ENCODE assay signal across 8 cellular contexts in the genomic region with DNA sequence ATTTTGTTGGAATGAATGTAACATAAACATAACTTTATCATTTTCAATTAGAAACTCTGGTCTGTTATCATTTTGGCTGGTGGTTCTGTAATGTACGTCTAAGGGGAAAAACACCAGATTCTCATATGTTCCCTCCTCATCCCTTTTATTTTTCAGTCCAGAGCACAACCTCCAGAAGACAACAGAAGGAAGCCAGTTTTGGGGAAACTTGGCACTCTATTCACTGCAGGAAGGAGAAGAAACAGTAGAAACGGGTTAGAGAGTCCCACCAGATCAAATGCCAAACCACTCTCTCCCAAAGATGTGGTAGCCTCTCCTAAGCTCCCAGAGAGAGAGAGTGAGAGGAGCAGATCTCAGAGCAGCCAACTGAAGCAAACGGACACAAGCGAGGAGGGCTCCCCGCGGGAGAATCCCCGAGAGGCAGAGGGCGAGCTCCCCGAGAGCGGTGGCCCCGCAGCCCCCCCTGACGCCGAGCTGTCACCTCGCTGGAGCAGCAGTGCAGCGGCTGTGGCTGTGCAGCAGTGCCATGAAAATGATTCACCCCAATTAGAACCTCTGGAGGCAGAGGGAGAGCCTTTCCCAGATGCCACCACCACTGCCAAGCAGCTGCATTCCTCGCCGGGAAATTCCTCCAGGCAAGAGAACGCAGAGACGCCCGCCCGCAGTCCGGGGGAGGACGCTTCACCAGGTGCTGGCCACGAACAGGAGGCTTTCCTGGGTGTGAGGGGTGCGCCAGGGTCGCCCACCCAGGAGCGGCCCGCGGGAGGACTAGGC.
DNase-seq lines count a peak whose midpoint lies in the region; ATAC-seq, FAIRE-seq and TF ChIP-seq lines count a peak whose summit lies in the region.

No MANE protein-coding gene starts in this region.

- H3K9me3 ChIP-seq in A549 (no peaks in the 10 kb centered on the region), adrenal gland (replicated peaks in 1 of 3) (no peaks in the 10 kb centered on the region), iPS DF 6.9 (ENCODE audit: control insufficient read depth, insufficient read depth, low read length) (no peaks in the 10 kb centered on the region)

- intact Hi-C loops in adrenal gland (cut with DNase I), result no loop called here

- CTCF ChIA-PET in A549 (lab: Yijun Ruan, JAX), result interaction anchor here (0.6 to 4.7 kb wide), 9 partner anchors 20 to 172 kb away, joined by 3 to 22 read pairs (median 4); no protein-coding TSS in a partner anchor

- no peak for TF ChIP-seq EP300 in A549 (IDR thresholded peaks at IDR 0.05)

- H3K4me3 ChIP-seq in A549, result peak overlapping the region; percentile 70
- H3K4me3 ChIP-seq in adrenal gland, result peak overlapping the region in 3 of 4 donors; percentile 49 to 84 (median 69)
- peak overlapping the region; percentile 27; the same call in 1 of the 2 replicates for H3K4me3 ChIP-seq in iPS DF 6.9 (ENCODE audit: low read length)
- H3K4me3 ChIP-seq in skeletal muscle cell (ENCODE audit: low read depth, low read length), result peak overlapping the region; percentile 77

- DNase-seq in A549 (ENCODE audit: low read depth in 1 of 2, low spot score in 1 of 2), result no peak
- DNase-seq in NCI-H69 (lab: John Stamatoyannopoulos, UW), result peak; percentile 69
- DNase-seq in adrenal gland, result peak in 4 of 7 donors; percentile 19 to 36 (median 24)
- no peak for DNase-seq in iPS DF 6.9 (ENCODE audit: low read depth, low spot score)
- DNase-seq in skeletal muscle cell (ENCODE audit: low read depth), result no peak
- DNase-seq in MV-4-11 (lab: John Stamatoyannopoulos, UW), result no peak
- DNase-seq in hippocampal formation (lab: John Stamatoyannopoulos, UW), result no peak

- H3K27ac ChIP-seq in A549 (peak overlapping the region; percentile 50 to 87; a peak in 4 of 6 replicates), adrenal gland (peak overlapping the region in 1 of 5 donors; percentile 79), iPS DF 6.9 (ENCODE audit: low read length) (no peak overlapping the region)

- H3K4me1 ChIP-seq in A549 (peaks cover 9% of the 10 kb centered on the region; the same call in 2 of the 3 replicates), adrenal gland (replicated peaks in 1 of 2) (peaks cover 7 to 23% of the 10 kb centered on the region in 2 donors), iPS DF 6.9 (ENCODE audit: control insufficient read depth, insufficient read depth, low read length) (peaks cover 3% of the 10 kb centered on the region)

- peaks cover 26% of the 10 kb centered on the region for H3K27me3 ChIP-seq in adrenal gland
- H3K27me3 ChIP-seq in iPS DF 6.9 (ENCODE audit: control insufficient read depth, insufficient read depth, low read length), result peaks cover 31% of the 10 kb centered on the region

- no peak for FAIRE-seq in A549 (lab: Jason Lieb, UNC)

- ATAC-seq in A549 (peak; percentile 33 to 67; a peak in 5 of 6 replicates), GM19023 (IDR thresholded peaks at IDR 0.05; ENCODE audit: unreplicated experiment) (peak; percentile 11)

- H3K4me2 ChIP-seq in A549, result peak overlapping the region; percentile 100

- TF ChIP-seq CTCF in A549 (IDR thresholded peaks at IDR 0.05) (no peak), adrenal gland (IDR thresholded peaks at IDR 0.05) (no peak)

- 7% methylated on average over 6 of the region's 29 CpGs for WGBS in A549 (ENCODE audit: missing lambda C conversion rate)
- WGBS in adrenal gland, 4 donors, result 1 to 2% (median 1%) methylated on average over 11 to 29 of the region's 29 CpGs
- WGBS in iPS DF 6.9 (ENCODE audit: insufficient coverage, insufficient read length), result no CpG with 5 or more reads among the region's 29 CpGs

- TF ChIP-seq POLR2A in A549 (IDR thresholded peaks at IDR 0.05; ENCODE audit: low read length), result no peak
- TF ChIP-seq POLR2A in adrenal gland (IDR thresholded peaks at IDR 0.05), result no peak

- POLR2A ChIA-PET in A549 (lab: Yijun Ruan, JAX), result no interaction called here

- no peak for TF ChIP-seq RAD21 in A549 (conservative IDR thresholded peaks at IDR 0.05 in 1 of 2, IDR thresholded peaks at IDR 0.05 in 1 of 2)

- H3K36me3 ChIP-seq in adrenal gland (replicated peaks in 1 of 2) (no peaks in the 10 kb centered on the region), iPS DF 6.9 (ENCODE audit: control insufficient read depth, insufficient read depth, low read length) (no peaks in the 10 kb centered on the region)

TF ChIP-seq in A549, 52 proteins besides CTCF, POLR2A, EP300 and RAD21:
- TF ChIP-seq CBX8 (IDR thresholded peaks at IDR 0.05) (peak; percentile 90; the same call in 1 of the 2 replicates), MAFK (IDR thresholded peaks at IDR 0.05; ENCODE audit: partially characterized antibody) (no peak), RNF2 (IDR thresholded peaks at IDR 0.05; ENCODE audit: borderline replicate concordance, low read depth) (no peak; the same call in none of the 2 replicates)
- TF ChIP-seq, protein P1, sequence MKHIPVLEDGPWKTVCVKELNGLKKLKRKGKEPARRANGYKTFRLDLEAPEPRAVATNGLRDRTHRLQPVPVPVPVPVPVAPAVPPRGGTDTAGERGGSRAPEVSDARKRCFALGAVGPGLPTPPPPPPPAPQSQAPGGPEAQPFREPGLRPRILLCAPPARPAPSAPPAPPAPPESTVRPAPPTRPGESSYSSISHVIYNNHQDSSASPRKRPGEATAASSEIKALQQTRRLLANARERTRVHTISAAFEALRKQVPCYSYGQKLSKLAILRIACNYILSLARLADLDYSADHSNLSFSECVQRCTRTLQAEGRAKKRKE (CRISPR knock-in tag; IDR thresholded peaks at IDR 0.05; ENCODE audit: low read depth), result no peak

Comparison
In these comparisons a context has a peak if more than half of its experiments do, and no peak if none do; other contexts are left out.
1. DNase-seq: peak in NCI-H69 (single experiment) and adrenal gland (4 of 7); none in A549 (0 of 2), iPS DF 6.9 (single experiment), skeletal muscle cell (single experiment), MV-4-11 (single experiment) and hippocampal formation (0 of 2).
2. H3K4me3 ChIP-seq: peak in every context shown above with its lines; median percentile 77 in skeletal muscle cell; 70 in A549; 69 in adrenal gland; 27 in iPS DF 6.9.